20 cellular contexts compared by ENCODE assay signal in the genomic region with DNA sequence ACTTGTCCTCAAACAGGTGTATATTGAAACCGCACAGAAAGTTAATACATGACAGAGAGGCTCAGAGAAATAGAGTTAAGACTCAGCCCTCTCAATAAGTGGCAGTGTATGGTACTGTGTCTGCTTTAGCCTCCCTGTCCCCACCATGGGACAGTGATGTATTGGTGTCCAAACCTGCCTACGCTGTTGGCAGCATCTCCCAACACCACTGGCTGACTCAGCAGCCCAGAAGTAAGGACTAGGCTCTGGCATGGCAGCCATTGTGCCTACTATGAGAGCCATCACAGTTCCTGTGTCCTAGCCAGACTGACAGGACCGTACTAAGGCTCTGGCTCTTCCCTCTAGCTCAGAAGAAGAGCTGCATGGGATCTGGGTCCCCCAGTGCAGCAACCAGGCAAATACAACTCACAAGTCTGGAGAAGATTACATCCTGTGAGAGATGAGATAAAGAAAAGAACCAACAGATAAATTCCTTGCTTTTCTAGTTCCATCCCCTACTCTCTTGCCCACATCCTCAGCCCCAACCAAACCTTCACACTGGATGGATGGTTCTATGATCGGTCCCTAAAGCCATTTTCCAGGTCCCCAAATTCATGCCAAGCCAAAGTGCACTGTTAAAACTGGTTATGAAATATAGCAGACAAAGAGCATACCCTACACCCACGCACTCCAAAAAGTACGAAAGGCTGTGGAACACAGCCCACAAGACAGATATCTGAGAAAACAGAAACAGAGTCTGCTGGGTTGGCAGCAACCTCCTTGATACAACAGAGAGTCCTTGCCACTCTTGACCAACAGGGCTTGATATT.
"Had no signal": no experiment of that assay in that cellular context is flagged by ENCODE, and none has a peak within 500 bp of the region (broad histone marks: within the 10 kb centered on the region; RNA-seq: fewer than 3 reads in every experiment).

No MANE protein-coding gene starts in this region.

- H3K9me3 Mint-ChIP-seq: natural killer cell had no signal

- H3K36me3 ChIP-seq: gastrocnemius medialis, heart right ventricle, ovary, stomach, thoracic aorta, transverse colon had no signal

- DNase-seq: effector CD8-positive, alpha-beta T cell; gastrocnemius medialis; heart right ventricle; hypothalamus; kidney glomerular epithelial cell; natural killer cell; ovary; right cardiac atrium; small intestine; stimulated activated CD4-positive, alpha-beta T cell treated with anti-CD3 and anti-CD28 coated beads, Interleukin-12 subunit alpha, Interleukin-12 subunit beta, amount 100 ng/mL, for 4 hours; stimulated activated naive CD4-positive, alpha-beta T cell; stomach; substantia nigra; transverse colon had no signal

- ATAC-seq: esophagus mucosa, gastrocnemius medialis, heart right ventricle, natural killer cell, right cardiac atrium had no signal

- H3K4me1 Mint-ChIP-seq: natural killer cell, neural crest cell had no signal

- H3K27ac Mint-ChIP-seq: natural killer cell, progenitor cell of endocrine pancreas had no signal

- H3K27me3 ChIP-seq: gastrocnemius medialis, heart right ventricle, ovary, stomach, transverse colon had no signal

- H3K9me3 ChIP-seq: gastrocnemius medialis, ovary, stomach, thoracic aorta, transverse colon had no signal

- FAIRE-seq: islet of Langerhans, small intestine had no signal

- H3K36me3 Mint-ChIP-seq: natural killer cell had no signal

- H3K4me1 ChIP-seq: gastrocnemius medialis, heart right ventricle, stomach, transverse colon had no signal

- H3K4me3 ChIP-seq: coronary artery, gastrocnemius medialis, heart right ventricle, ovary, stomach, thoracic aorta, transverse colon had no signal

- H3K27ac ChIP-seq: coronary artery, gastrocnemius medialis, heart right ventricle, ovary, stomach, thoracic aorta, transverse colon had no signal

- H3K4me3 Mint-ChIP-seq: natural killer cell, neural crest cell had no signal

- H3K27me3 Mint-ChIP-seq: progenitor cell of endocrine pancreas had no signal
